Comparison of ENCODE assay signal across 1 cellular context in genomic region chr17:31467502-31468256, GRCh38.
TF ChIP-seq lines count a peak whose summit lies in the region.

No MANE protein-coding gene starts in this region.

TF ChIP-seq in HepG2, 621 proteins besides CTCF, POLR2A, EP300 and RAD21 (continued from another document and continues in another):
- TF ChIP-seq ZFP91 (CRISPR knock-in tag; IDR thresholded peaks at IDR 0.05; ENCODE audit: borderline replicate concordance) (peak; percentile 75; the same call in 1 of the 2 replicates), PPARG (CRISPR knock-in tag; conservative IDR thresholded peaks at IDR 0.05) (0 out of 2 replicates have a peak, but pooled peaks have one; percentile 34), SRY (CRISPR knock-in tag; IDR thresholded peaks at IDR 0.05) (0 out of 2 replicates have a peak, but pooled peaks have one; percentile 71), CBX2 (IDR thresholded peaks at IDR 0.05; ENCODE audit: low read depth, low read length) (no peak), CBX2 (CRISPR knock-in tag; IDR thresholded peaks at IDR 0.05; ENCODE audit: low read depth) (no peak), NR1H2 (CRISPR knock-in tag; IDR thresholded peaks at IDR 0.05; ENCODE audit: borderline replicate concordance, low read depth) (0 out of 2 replicates have a peak, but pooled peaks have one; percentile 64), ZNF784 (CRISPR knock-in tag; IDR thresholded peaks at IDR 0.05; ENCODE audit: borderline replicate concordance) (peak; percentile 71; the same call in 1 of the 2 replicates), ZNF772 (CRISPR knock-in tag; IDR thresholded peaks at IDR 0.05) (0 out of 2 replicates have a peak, but pooled peaks have one; percentile 40), ZBTB8A (CRISPR knock-in tag; IDR thresholded peaks at IDR 0.05; ENCODE audit: borderline replicate concordance, low read depth) (peak; percentile 57; the same call in 1 of the 2 replicates), ZBTB7A (CRISPR knock-in tag; IDR thresholded peaks at IDR 0.05) (peak; percentile 77; the same call in 1 of the 2 replicates), BATF2 (CRISPR knock-in tag; IDR thresholded peaks at IDR 0.05) (no peak), TBX2 (CRISPR knock-in tag; IDR thresholded peaks at IDR 0.05; ENCODE audit: borderline replicate concordance) (peak; percentile 74), BHLHE40 (IDR thresholded peaks at IDR 0.05; ENCODE audit: low read length) (peak; percentile 39; the same call in 1 of the 2 replicates), ZNF609 (CRISPR knock-in tag; IDR thresholded peaks at IDR 0.05; ENCODE audit: borderline replicate concordance) (peak; percentile 74; the same call in 1 of the 2 replicates), SALL1 (CRISPR knock-in tag; IDR thresholded peaks at IDR 0.05) (peak; percentile 90), ATF1 (CRISPR knock-in tag; IDR thresholded peaks at IDR 0.05) (peak; percentile 47; the same call in 1 of the 2 replicates), HIVEP1 (CRISPR knock-in tag; IDR thresholded peaks at IDR 0.05) (0 out of 2 replicates have a peak, but pooled peaks have one; percentile 44), STAT5B (CRISPR knock-in tag; IDR thresholded peaks at IDR 0.05) (no peak), ZNF33B (CRISPR knock-in tag; IDR thresholded peaks at IDR 0.05) (peak; percentile 61; the same call in 1 of the 2 replicates), GPBP1L1 (CRISPR knock-in tag; IDR thresholded peaks at IDR 0.05) (no peak), ZNF761 (CRISPR knock-in tag; conservative IDR thresholded peaks at IDR 0.05) (peak; percentile 91; the same call in 1 of the 2 replicates), ZNF362 (CRISPR knock-in tag; IDR thresholded peaks at IDR 0.05; ENCODE audit: borderline replicate concordance) (peak; percentile 62; the same call in 1 of the 2 replicates), DRAP1 (CRISPR knock-in tag; IDR thresholded peaks at IDR 0.05) (peak; percentile 44; the same call in 1 of the 2 replicates), NONO (IDR thresholded peaks at IDR 0.05) (no peak), NONO (CRISPR knock-in tag; conservative IDR thresholded peaks at IDR 0.05) (peak; percentile 60; the same call in 1 of the 2 replicates), TRIM24 (CRISPR knock-in tag; IDR thresholded peaks at IDR 0.05) (no peak), ZNF768 (CRISPR knock-in tag; IDR thresholded peaks at IDR 0.05) (peak; percentile 32; the same call in 1 of the 2 replicates), NCOR1 (IDR thresholded peaks at IDR 0.05; ENCODE audit: borderline replicate concordance, low read length) (peak; percentile 78), HOXA3 (CRISPR knock-in tag; IDR thresholded peaks at IDR 0.05) (peak; percentile 79), USF2 (IDR thresholded peaks at IDR 0.05; ENCODE audit: low read depth, low read length) (no peak; the same call in 1 of the 2 replicates), USF2 (CRISPR knock-in tag; IDR thresholded peaks at IDR 0.05; ENCODE audit: borderline replicate concordance) (peak; percentile 64; the same call in 1 of the 2 replicates), RNF219 (CRISPR knock-in tag; IDR thresholded peaks at IDR 0.05) (no peak), CEBPG (CRISPR knock-in tag; IDR thresholded peaks at IDR 0.05) (peak; percentile 21; the same call in 1 of the 2 replicates), CBX5 (CRISPR knock-in tag; IDR thresholded peaks at IDR 0.05; ENCODE audit: borderline replicate concordance) (no peak), ZNF710 (CRISPR knock-in tag; IDR thresholded peaks at IDR 0.05; ENCODE audit: borderline replicate concordance) (peak; percentile 53; the same call in 1 of the 2 replicates), TCF12 (IDR thresholded peaks at IDR 0.05) (no peak), TCF12 (CRISPR knock-in tag; IDR thresholded peaks at IDR 0.05) (no peak), HDAC1 (CRISPR knock-in tag; IDR thresholded peaks at IDR 0.05) (peak; percentile 85), ZFP41 (CRISPR knock-in tag; IDR thresholded peaks at IDR 0.05; ENCODE audit: borderline replicate concordance) (no peak)
